In the genomic region with DNA sequence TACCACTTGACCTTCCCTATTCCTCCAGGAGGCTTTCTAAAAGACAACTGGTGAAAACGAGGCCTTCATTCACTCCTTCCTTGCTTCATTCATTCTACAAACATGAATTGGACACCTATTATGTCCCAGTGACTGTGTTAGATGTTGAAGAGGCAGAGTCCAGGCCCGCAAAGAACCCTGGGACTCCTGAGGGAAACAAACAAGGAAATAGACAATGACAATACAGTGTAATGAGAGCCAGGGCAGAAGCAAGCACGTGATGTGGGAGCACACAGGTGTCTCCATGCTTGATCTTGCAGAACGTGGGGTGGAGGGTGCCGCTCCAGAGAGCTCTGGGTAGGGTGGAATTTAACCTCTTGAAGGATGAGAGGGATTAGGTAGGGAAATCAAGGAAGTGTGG, we compare ENCODE assay signal across 20 cellular contexts.
A peak's percentile ranks its signal among the peaks of the same experiment; 100 is the strongest.
DNase-seq lines count a peak whose midpoint lies in the region; ATAC-seq, FAIRE-seq and TF ChIP-seq lines count a peak whose summit lies in the region.
"Had no signal": no experiment of that assay in that cellular context is flagged by ENCODE, and none has a peak within 500 bp of the region (broad histone marks: within the 10 kb centered on the region; RNA-seq: fewer than 3 reads in every experiment).

No MANE protein-coding gene starts in this region.

- H3K36me3 ChIP-seq in CD4-positive, alpha-beta memory T cell (ENCODE audit: insufficient read depth, low read length), result no peaks in the 10 kb centered on the region
- H3K36me3 ChIP-seq in OCI-LY7 (ENCODE audit: insufficient read depth, low read length), result no peaks in the 10 kb centered on the region
- H3K36me3 ChIP-seq: MG63 had no signal

- H3K9me2 ChIP-seq in OCI-LY7 (ENCODE audit: insufficient read depth, low read length), result no peaks in the 10 kb centered on the region

- H3K9me3 ChIP-seq in CD4-positive, alpha-beta memory T cell (ENCODE audit: control insufficient read depth in 1 of 2, low read length in 2 of 2), result no peaks in the 10 kb centered on the region
- H3K9me3 ChIP-seq in OCI-LY7 (ENCODE audit: low read length), result no peaks in the 10 kb centered on the region
- H3K9me3 ChIP-seq: MG63 had no signal

- CTCF ChIA-PET in CD4-positive, alpha-beta memory T cell (lab: Charles Lee; ENCODE audit: partially characterized antibody), result interaction anchor here (1.1 kb wide), 1 partner anchor 149 kb away, joined by 3 read pairs; no protein-coding TSS in a partner anchor
- CTCF ChIA-PET in OCI-LY7 (lab: Charles Lee; ENCODE audit: unreplicated experiment), result no interaction called here

- no peaks in the 10 kb centered on the region for H3K27me3 ChIP-seq in CD4-positive, alpha-beta memory T cell (ENCODE audit: insufficient read depth, low read length)
- H3K27me3 ChIP-seq: MG63 had no signal

- H2AFZ ChIP-seq in OCI-LY7 (ENCODE audit: low read length), result 0 out of 2 replicates have a peak overlapping the region, but pooled peaks have one; percentile 6

- peaks cover 32 to 70% (median 49%) of the 10 kb centered on the region in 4 donors for H3K4me1 Mint-ChIP-seq in CD4-positive, alpha-beta memory T cell

- intact Hi-C loops in CD4-positive, alpha-beta memory T cell (cut with micrococcal nuclease), result no loop called here
- intact Hi-C loops in OCI-LY7 (cut with micrococcal nuclease; ENCODE audit: unreplicated experiment), result no loop called here
- intact Hi-C loops in left colon (cut with DNase I, micrococcal nuclease), result no loop called here

- POLR2A ChIA-PET in CD4-positive, alpha-beta memory T cell (lab: Charles Lee; ENCODE audit: partially characterized antibody), result interaction anchor here (5.4 kb wide), 1 partner anchor 141 kb away, joined by 32 read pairs; no protein-coding TSS in a partner anchor
- POLR2A ChIA-PET in OCI-LY7 (lab: Charles Lee), result no interaction called here

- ATAC-seq in left colon, result peak; percentile 73

- DNase-seq in CD4-positive, alpha-beta memory T cell, result no peak
- peak; percentile 11 for DNase-seq in COLO668 (lab: John Stamatoyannopoulos, UW; ENCODE audit: unreplicated experiment)
- DNase-seq in OCI-LY7 (ENCODE audit: low spot score), result no peak
- peak in 1 of 2 donors; percentile 53 for DNase-seq in left colon
- no peak for DNase-seq in GM13977 (ENCODE audit: low spot score)
- no peak for DNase-seq in globus pallidus (ENCODE audit: low spot score)
- no peak for DNase-seq in HTR-8/SVneo (ENCODE audit: insufficient read length, low spot score)
- DNase-seq: CD4-positive, alpha-beta T cell; GF-D8; HFFc6; Karpas-422; MG63; NCI-H1092 treated with DMSO at 0.1 percent for 48 hours; NCI-H2171 treated with DMSO at 0.1 percent for 48 hours; NCI-H510A; Right ventricle myocardium superior had no signal

- H3K4me3 ChIP-seq in CD4-positive, alpha-beta memory T cell (ENCODE audit: low read length in 2 of 2), result no peak overlapping the region
- H3K4me3 ChIP-seq in OCI-LY7 (ENCODE audit: low read depth, low read length, poor library complexity, severe bottlenecking), result no peak overlapping the region
- H3K4me3 ChIP-seq: MG63, SK-N-MC had no signal

- H3K4me2 ChIP-seq in OCI-LY7 (ENCODE audit: low read length), result no peak overlapping the region

- peaks cover 56% of the 10 kb centered on the region for H3K4me1 ChIP-seq in CD4-positive, alpha-beta memory T cell (ENCODE audit: insufficient read depth, low read length)
- peaks cover 9% of the 10 kb centered on the region for H3K4me1 ChIP-seq in OCI-LY7 (ENCODE audit: insufficient read depth, low read length, poor library complexity, severe bottlenecking)

- no peak overlapping the region for H3K27ac ChIP-seq in CD4-positive, alpha-beta memory T cell (ENCODE audit: low read depth, low read length)
- no peak overlapping the region for H3K27ac ChIP-seq in OCI-LY7 (ENCODE audit: low read depth, low read length, poor library complexity, severe bottlenecking)
- H3K27ac ChIP-seq: SK-N-MC had no signal

- H3K27me3 Mint-ChIP-seq in CD4-positive, alpha-beta memory T cell, result no peaks in the 10 kb centered on the region
- H3K27me3 Mint-ChIP-seq: CD4-positive, alpha-beta T cell had no signal

- H3K27ac Mint-ChIP-seq in CD4-positive, alpha-beta memory T cell, result peak overlapping the region in 5 of 7 donors; percentile 36 to 76 (median 64)
- H3K27ac Mint-ChIP-seq: CD4-positive, alpha-beta T cell; HFFc6 had no signal

- FAIRE-seq in HTR-8/SVneo (lab: Jason Lieb, UNC), result no peak
- FAIRE-seq: GM12892, H54, RCC 7860 had no signal

- H3K9me3 Mint-ChIP-seq in CD4-positive, alpha-beta memory T cell, result peaks cover 0 to 2% (median 0%) of the 10 kb centered on the region in 8 donors
- H3K9me3 Mint-ChIP-seq: CD4-positive, alpha-beta T cell; HFFc6 had no signal

- H3K4me3 Mint-ChIP-seq in CD4-positive, alpha-beta memory T cell, result no peak overlapping the region
- H3K4me3 Mint-ChIP-seq: HFFc6 had no signal

- in situ Hi-C loops in GM13977 (cut with MboI; ENCODE audit: low pct_unique_long_range_greater_than_20kb, low sequenced_read_pairs, unreplicated experiment), result no loop called here

- H3K79me2 ChIP-seq in OCI-LY7 (ENCODE audit: insufficient read depth, low read depth, low read length), result no peaks in the 10 kb centered on the region

- BruUV-seq in OCI-LY7 (replicated peaks; lab: Mats Ljungman, UMichigan), result no TSS peak

- H4K20me1 ChIP-seq in OCI-LY7 (ENCODE audit: insufficient read depth, low read length), result no peaks in the 10 kb centered on the region

- peaks cover 0 to 4% of the 10 kb centered on the region in 2 donors for H3K36me3 Mint-ChIP-seq in CD4-positive, alpha-beta memory T cell

- TF ChIP-seq CTCF in OCI-LY7 (conservative IDR thresholded peaks at IDR 0.05; ENCODE audit: low read length) (no peak), GM13977 (IDR thresholded peaks at IDR 0.05; ENCODE audit: extremely low read depth, insufficient read depth, missing control alignments) (no peak)
